In genomic region chr12:82358200-82359114, GRCh38 we compare ENCODE assay signal across 8 cellular contexts. TPM values are rescaled to one million over a fixed set of nuclear protein-coding genes. Genes with fewer than 3 reads are reported as not detected.
DNase-seq lines count a peak whose midpoint lies in the region; ATAC-seq and TF ChIP-seq lines count a peak whose summit lies in the region.

Gene CCDC59 (minus strand): TSS chr12:82358387. CDS start chr12:82358376, 11 bp downstream.
Gene METTL25 (plus strand): TSS chr12:82358529. CDS start chr12:82358566, 37 bp downstream.

- peak; percentile 24 for TF ChIP-seq POLR2A in prostate gland (IDR thresholded peaks at IDR 0.05)

- intact Hi-C loops in left ventricle myocardium superior (cut with micrococcal nuclease) (no loop called here), prostate gland (cut with DNase I) (no loop called here)

- TF ChIP-seq CTCF in GM13976 (IDR thresholded peaks at IDR 0.05; ENCODE audit: borderline replicate concordance, control extremely low read depth, extremely low read depth, insufficient read depth, missing control alignments) (peak; percentile 90), prostate gland (IDR thresholded peaks at IDR 0.05) (peak; percentile 93 to 100 (median 98))

- WGBS in prostate gland = under 1% methylated on average over 61 of the region's 61 CpGs
- WGBS in urinary bladder = under 1% methylated on average over 61 of the region's 61 CpGs

- H3K4me3 ChIP-seq in prostate gland (peak within 1 kb of the TSS; percentile 70 to 74), urinary bladder (ENCODE audit: low read depth, low read length) (peak within 1 kb of the TSS; percentile 78)

- no peaks in the 10 kb centered on the region for H3K9me3 ChIP-seq in prostate gland

- H3K27ac ChIP-seq in prostate gland = peak within 1 kb of the TSS; percentile 92 to 96
- peak within 1 kb of the TSS; percentile 90 for H3K27ac ChIP-seq in urinary bladder (ENCODE audit: low read depth)

- in situ Hi-C loops in GM13976 (cut with MboI; ENCODE audit: low sequenced_read_pairs, unreplicated experiment) = no loop called here

- ATAC-seq in HG02870 (IDR thresholded peaks at IDR 0.05; ENCODE audit: unreplicated experiment) = peak; percentile 94
- peak; percentile 98 for ATAC-seq in left ventricle myocardium superior

- H3K4me1 ChIP-seq in prostate gland (replicated peaks) = no peaks in the 10 kb centered on the region
- H3K4me1 ChIP-seq in urinary bladder (ENCODE audit: insufficient read depth) = no peaks in the 10 kb centered on the region

- DNase-seq in GM13976 (ENCODE audit: low spot score) (peak; percentile 91), NCI-H146 (lab: John Stamatoyannopoulos, UW) (peak; percentile 97), T-helper 1 cell (peak; percentile 94 to 97 (median 96)), amygdala (lab: John Stamatoyannopoulos, UW) (peak; percentile 89 to 100 (median 97)), left ventricle myocardium superior (peak; percentile 97), prostate gland (ENCODE audit: low spot score) (peak; percentile 97)

- H3K36me3 ChIP-seq in prostate gland = no peaks in the 10 kb centered on the region
- peaks cover 2% of the 10 kb centered on the region for H3K36me3 ChIP-seq in urinary bladder (ENCODE audit: insufficient read depth)

- H3K27me3 ChIP-seq in prostate gland (replicated peaks; ENCODE audit: insufficient read depth) = no peaks in the 10 kb centered on the region

RNA-seq across cellular contexts. Expression of gene CCDC59, which starts in this region (rescaled TPM):
- total RNA-seq in left ventricle myocardium superior (28.1 TPM), prostate gland (10 to 100 TPM; 22.6 to 42.0 TPM), urinary bladder (40.2 TPM)
- 45.6 TPM for polyA plus RNA-seq in urinary bladder

RNA-seq across cellular contexts. Expression of gene METTL25, which starts in this region (rescaled TPM):
- total RNA-seq in left ventricle myocardium superior = 15.6 TPM
- 10 to 100 TPM; 16.0 to 20.8 TPM for total RNA-seq in prostate gland
- total RNA-seq in urinary bladder = 65.6 TPM
- polyA plus RNA-seq in urinary bladder = 5.3 TPM

Comparison
In these comparisons a context has a peak if more than half of its experiments do, and no peak if none do; other contexts are left out.
1. Peak in every context shown above with its lines: DNase-seq, ATAC-seq, H3K4me3 ChIP-seq and H3K27ac ChIP-seq.